ENCODE assay signal across 25 cellular contexts in genomic region chr2:1159013-1159412, GRCh38.
"Had no signal": no experiment of that assay in that cellular context is flagged by ENCODE, and none has a peak within 500 bp of the region (broad histone marks: within the 10 kb centered on the region; RNA-seq: fewer than 3 reads in every experiment).

No MANE protein-coding gene starts in this region.

- ATAC-seq: gastrocnemius medialis, heart right ventricle, left cardiac atrium, left lung, left ventricle myocardium superior, lower lobe of right lung had no signal

- H3K9me3 ChIP-seq: gastrocnemius medialis, lower lobe of right lung had no signal

- FAIRE-seq: colon, endothelial cell of umbilical vein, islet of Langerhans, keratinocyte had no signal

- DNase-seq: dermis blood vessel endothelial cell; dorsolateral prefrontal cortex; effector CD4-positive, alpha-beta T cell; effector memory CD4-positive, alpha-beta T cell; esophagus squamous epithelium; foreskin fibroblast; foreskin melanocyte; gastrocnemius medialis; glutamatergic neuron; head of caudate nucleus; heart right ventricle; hippocampal formation; left cardiac atrium; left lung; left ventricle myocardium superior; lower lobe of right lung; mammary epithelial cell; mesendoderm; midbrain had no signal

- H3K27ac Mint-ChIP-seq: memory B cell had no signal

- H3K4me3 Mint-ChIP-seq: memory B cell had no signal

- H3K27ac ChIP-seq: coronary artery, dorsolateral prefrontal cortex, esophagus squamous epithelium, gastrocnemius medialis, heart right ventricle, left lung, lower lobe of right lung had no signal

- H3K27me3 ChIP-seq: esophagus squamous epithelium, gastrocnemius medialis, heart right ventricle, left lung had no signal

- H3K4me3 ChIP-seq: coronary artery, dorsolateral prefrontal cortex, esophagus squamous epithelium, gastrocnemius medialis, heart right ventricle, left lung, lower lobe of right lung had no signal

- H3K4me1 ChIP-seq: esophagus squamous epithelium, gastrocnemius medialis, left lung, lower lobe of right lung had no signal

- H3K27me3 Mint-ChIP-seq: memory B cell had no signal

- H3K36me3 ChIP-seq: esophagus squamous epithelium, gastrocnemius medialis, heart right ventricle, left lung, lower lobe of right lung had no signal
